ENCODE assay signal across 8 cellular contexts in the genomic region with DNA sequence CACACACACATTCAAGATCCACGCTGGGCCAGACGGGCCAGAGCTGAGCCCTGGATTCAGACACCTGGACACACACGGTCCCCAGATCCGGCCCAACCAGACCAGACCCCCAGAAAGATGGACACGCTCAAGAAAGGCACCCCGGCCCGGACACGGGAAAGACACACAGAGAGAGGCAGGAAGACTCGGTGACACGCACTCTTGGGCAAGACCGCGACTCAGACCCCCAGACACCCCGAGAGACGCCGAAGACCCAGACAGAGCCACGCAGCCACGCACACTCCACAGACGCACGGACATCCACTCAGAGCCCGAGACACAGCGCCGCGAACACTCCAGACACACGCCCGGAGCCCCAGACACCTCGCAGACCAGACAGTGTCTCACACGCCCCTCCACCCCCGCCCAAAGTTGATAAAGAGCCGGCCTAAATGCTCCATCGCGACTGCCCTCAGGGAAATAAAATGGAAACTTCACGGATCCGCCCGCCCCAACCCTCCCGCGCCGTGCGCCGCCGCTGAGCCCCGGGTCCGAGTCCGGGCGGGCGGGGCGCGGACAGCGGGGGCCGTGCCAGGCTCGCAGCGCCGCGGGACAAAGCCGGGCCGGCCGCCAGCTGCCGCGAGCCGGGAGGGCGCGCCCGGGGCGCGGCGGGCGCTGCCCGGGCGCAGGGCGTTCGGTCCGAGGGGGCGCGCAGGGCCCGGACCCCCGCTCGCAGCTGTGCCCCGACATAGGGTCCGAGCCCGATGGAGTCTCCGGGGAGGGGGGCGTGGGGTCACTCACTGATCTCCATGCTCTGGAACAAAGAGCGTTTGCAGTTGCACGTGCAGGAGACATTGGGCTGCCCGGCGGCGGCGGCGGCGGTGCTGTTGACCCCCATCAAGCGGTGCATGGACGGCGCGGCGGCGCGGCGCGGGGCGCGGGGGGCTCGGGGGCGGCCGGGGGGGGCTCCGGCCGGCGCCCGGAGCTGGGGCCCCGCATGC. TPM values are rescaled to one million over a fixed set of nuclear protein-coding genes. Genes with fewer than 3 reads are reported as not detected.
A peak's percentile ranks its signal among the peaks of the same experiment; 100 is the strongest.
DNase-seq lines count a peak whose midpoint lies in the region; ATAC-seq and TF ChIP-seq lines count a peak whose summit lies in the region.

No MANE protein-coding gene starts in this region.

- no peaks in the 10 kb centered on the region for H3K36me3 Mint-ChIP-seq in activated CD8-positive, alpha-beta memory T cell treated with anti-CD3 and anti-CD28 coated beads, Interleukin-2, amount 10 ng/mL, durations not matched to agents 7 days and 5 days

- peaks cover 48% of the 10 kb centered on the region for H3K27me3 Mint-ChIP-seq in activated CD8-positive, alpha-beta memory T cell treated with anti-CD3 and anti-CD28 coated beads, Interleukin-2, amount 10 ng/mL, durations not matched to agents 7 days and 5 days

- peak overlapping the region; percentile 70 for H3K4me3 Mint-ChIP-seq in activated CD8-positive, alpha-beta memory T cell treated with anti-CD3 and anti-CD28 coated beads, Interleukin-2, amount 10 ng/mL, durations not matched to agents 7 days and 5 days

- no peak overlapping the region for H3K27ac Mint-ChIP-seq in activated CD8-positive, alpha-beta memory T cell treated with anti-CD3 and anti-CD28 coated beads, Interleukin-2, amount 10 ng/mL, durations not matched to agents 7 days and 5 days

- H3K9me3 Mint-ChIP-seq in activated CD8-positive, alpha-beta memory T cell treated with anti-CD3 and anti-CD28 coated beads, Interleukin-2, amount 10 ng/mL, durations not matched to agents 7 days and 5 days (ENCODE audit: low read depth) = no peaks in the 10 kb centered on the region

- CTCF ChIA-PET in A673 (lab: Charles Lee) = interaction anchor here (1.4 kb wide), 1 partner anchor 10 kb away, joined by 3 read pairs; no protein-coding TSS in a partner anchor
- CTCF ChIA-PET in activated CD8-positive, alpha-beta memory T cell treated with anti-CD3 and anti-CD28 coated beads, Interleukin-2, amount 10 ng/mL, durations not matched to agents 7 days and 5 days (lab: Charles Lee) = interaction anchor here (1.2 kb wide), 1 partner anchor 10 kb away, joined by 3 read pairs; no protein-coding TSS in a partner anchor

- H3K36me3 ChIP-seq in A673 (ENCODE audit: insufficient read depth, low read length, poor library complexity, severe bottlenecking) (no peaks in the 10 kb centered on the region), esophagus (ENCODE audit: control insufficient read depth in 2 of 2, insufficient read depth in 2 of 2, low read length in 1 of 2) (no peaks in the 10 kb centered on the region)

- ATAC-seq in HG03039 (IDR thresholded peaks at IDR 0.05; ENCODE audit: unreplicated experiment) = peak; percentile 1
- no peak for ATAC-seq in activated CD8-positive, alpha-beta memory T cell treated with anti-CD3 and anti-CD28 coated beads, Interleukin-2, amount 10 ng/mL, durations not matched to agents 7 days and 5 days
- ATAC-seq in omental fat pad (ENCODE audit: low FRiP score) = peak; percentile 2
- ATAC-seq in GM19395 (IDR thresholded peaks at IDR 0.05; ENCODE audit: unreplicated experiment) = no peak

- BruUV-seq in A673 (replicated peaks; lab: Mats Ljungman, UMichigan) = TSS peak; percentile 72

- intact Hi-C loops in A673 (cut with micrococcal nuclease; ENCODE audit: unreplicated experiment) = no loop called here

- WGBS in esophagus, 2 donors = 3 to 5% methylated on average over 88 to 108 of the region's 108 CpGs

- TF ChIP-seq CTCF in A673 (conservative IDR thresholded peaks at IDR 0.05; ENCODE audit: low read depth, low read length) = no peak
- TF ChIP-seq CTCF in omental fat pad (IDR thresholded peaks at IDR 0.05) = no peak

- DNase-seq in A673 (ENCODE audit: low spot score) (peak; percentile 22), omental fat pad (ENCODE audit: low spot score) (no peak), MV-4-11 (lab: John Stamatoyannopoulos, UW) (no peak), NCI-H2029 treated with DMSO at 0.1 percent for 48 hours (lab: John Stamatoyannopoulos, UW) (no peak)
- no peak for DNase-seq in activated CD8-positive, alpha-beta memory T cell treated with anti-CD3 and anti-CD28 coated beads, Interleukin-2, amount 10 ng/mL, durations not matched to agents 7 days and 5 days

- POLR2A ChIA-PET in A673 (lab: Charles Lee; ENCODE audit: low non-redundant PET) = no interaction called here

- H3K4me1 ChIP-seq in A673 (ENCODE audit: insufficient read depth, low read length, poor library complexity, severe bottlenecking) = peaks cover 9% of the 10 kb centered on the region
- peaks cover 1 to 2% of the 10 kb centered on the region in 2 donors for H3K4me1 ChIP-seq in esophagus (ENCODE audit: control insufficient read depth in 2 of 2, insufficient read depth in 2 of 2, low read length in 1 of 2)

- H3K27me3 ChIP-seq in A673 (replicated peaks; ENCODE audit: insufficient read depth, low read depth, low read length, poor library complexity) = no peaks in the 10 kb centered on the region
- no peaks in the 10 kb centered on the region for H3K27me3 ChIP-seq in esophagus (ENCODE audit: control insufficient read depth in 1 of 2, insufficient read depth in 2 of 2, low read length in 2 of 2)

- H3K4me1 Mint-ChIP-seq in activated CD8-positive, alpha-beta memory T cell treated with anti-CD3 and anti-CD28 coated beads, Interleukin-2, amount 10 ng/mL, durations not matched to agents 7 days and 5 days = peaks cover 10% of the 10 kb centered on the region

- peak overlapping the region; percentile 94 for H3K4me3 ChIP-seq in A673 (ENCODE audit: low read depth, low read length, poor library complexity, severe bottlenecking)
- peak overlapping the region; percentile 53 to 71 for H3K4me3 ChIP-seq in esophagus (ENCODE audit: low read depth in 1 of 2, low read length in 2 of 2)

- H3K9me3 ChIP-seq in A673 (ENCODE audit: low read depth, low read length, poor library complexity, severe bottlenecking) = no peaks in the 10 kb centered on the region
- no peaks in the 10 kb centered on the region for H3K9me3 ChIP-seq in esophagus (ENCODE audit: control insufficient read depth in 2 of 2, insufficient read depth in 1 of 2, low read depth in 1 of 2, low read length in 1 of 2)

- H3K27ac ChIP-seq in A673 (ENCODE audit: low read depth, low read length, poor library complexity, severe bottlenecking) = no peak overlapping the region
- H3K27ac ChIP-seq in esophagus (ENCODE audit: low read depth in 2 of 2, low read length in 1 of 2) = peak overlapping the region; percentile 58 to 60

RNA-seq across cellular contexts. Expression of a gene that starts 0.8 kb away (rescaled TPM):
- total RNA-seq in A673 (2021) = 9.7 and 10.4 TPM in 2 replicates
- total RNA-seq in activated CD8-positive, alpha-beta memory T cell treated with anti-CD3 and anti-CD28 coated beads, Interleukin-2, amount 10 ng/mL, durations not matched to agents 7 days and 5 days = 1 to 10 TPM in 1 of 2 experiments, under 1 TPM in 1; 0.20 to 1.2 TPM
- 1 to 10 TPM; 2.8 to 2.9 TPM for polyA plus RNA-seq in esophagus
- 10 to 100 TPM; 10.4 to 42.7 (median 18.9) TPM for total RNA-seq in omental fat pad

Comparison
In these comparisons a context has a peak if more than half of its experiments do, and no peak if none do; other contexts are left out.
1. ATAC-seq: peak in HG03039 (single experiment) and omental fat pad (single experiment); none in activated CD8-positive, alpha-beta memory T cell treated with anti-CD3 and anti-CD28 coated beads, Interleukin-2, amount 10 ng/mL, durations not matched to agents 7 days and 5 days (single experiment) and GM19395 (single experiment).